8 cellular contexts compared by ENCODE assay signal in the genomic region with DNA sequence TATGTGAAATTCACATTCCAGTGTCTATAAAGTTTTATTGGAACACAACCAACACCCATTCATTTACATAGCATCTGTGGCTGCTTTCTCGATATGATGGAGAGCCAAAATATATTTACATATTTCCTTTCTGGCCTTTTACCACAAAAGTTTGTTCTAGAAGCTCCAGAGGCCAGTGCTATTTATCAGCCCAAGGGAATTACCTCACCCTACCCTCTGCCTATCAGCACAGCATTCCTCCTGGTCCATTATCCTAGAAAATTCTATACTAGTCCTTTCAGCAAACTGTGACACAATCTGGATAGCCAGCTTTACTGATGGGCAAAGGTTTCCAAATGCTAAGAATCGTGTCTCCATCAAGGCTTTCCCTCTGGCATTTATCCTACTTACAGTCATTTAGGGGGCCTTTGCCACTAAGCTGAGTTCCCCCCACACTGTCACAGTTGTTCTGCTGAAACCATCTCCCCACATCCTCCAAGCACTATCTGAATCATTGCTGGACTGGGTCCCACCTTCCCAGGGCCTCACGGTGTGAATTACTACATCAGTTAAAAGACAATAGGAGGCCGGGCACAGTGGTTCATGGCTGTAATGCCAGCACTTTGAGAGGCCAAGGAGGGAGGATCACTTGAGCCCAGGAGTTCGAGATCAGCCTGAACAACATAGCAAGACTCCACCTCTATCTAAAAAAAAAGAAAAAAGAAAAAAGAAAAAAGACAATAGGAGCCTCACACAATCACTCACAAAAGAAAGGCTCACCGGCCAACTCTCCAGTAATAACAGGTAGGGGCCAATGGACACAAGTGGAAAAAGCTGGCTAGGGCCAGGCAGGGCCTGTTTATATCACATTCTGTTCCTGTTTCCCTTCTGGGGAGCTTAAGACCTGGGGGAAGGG. TPM values are rescaled to one million over a fixed set of nuclear protein-coding genes. Genes with fewer than 3 reads are reported as not detected.
DNase-seq lines count a peak whose midpoint lies in the region; ATAC-seq and TF ChIP-seq lines count a peak whose summit lies in the region.

No MANE protein-coding gene starts in this region.

- H3K4me3 Mint-ChIP-seq in activated T-cell treated with anti-CD3 and anti-CD28 coated beads, Interleukin-2, amount 50 U/mL, for 24 hours: peak overlapping the region; percentile 62
- H3K4me3 Mint-ChIP-seq in brain: no peak overlapping the region
- H3K4me3 Mint-ChIP-seq in stimulated activated effector memory CD8-positive, alpha-beta T cell treated with anti-CD3 and anti-CD28 coated beads, Interleukin-12 subunit alpha, Interleukin-12 subunit beta, amount 100 ng/mL, for 72 hours: peak overlapping the region; percentile 69

- DNase-seq in activated T-cell treated with anti-CD3 and anti-CD28 coated beads, Interleukin-2, amount 50 U/mL, for 24 hours: no peak
- no peak for DNase-seq in activated T-cell treated with anti-CD3 and anti-CD28 coated beads, Interleukin-2, amount 50 U/mL, for 1 hour
- peak in 1 of 2 donors; percentile 77 for DNase-seq in stimulated activated effector memory CD8-positive, alpha-beta T cell treated with anti-CD3 and anti-CD28 coated beads, Interleukin-12 subunit alpha, Interleukin-12 subunit beta, amount 100 ng/mL, for 72 hours (ENCODE audit: low spot score in 2 of 2)
- DNase-seq in islet precursor cell (no peak), NCI-H82 treated with DMSO at 0.1 percent for 48 hours (lab: John Stamatoyannopoulos, UW; ENCODE audit: unreplicated experiment) (no peak), SHP77 treated with DMSO at 0.1 percent for 48 hours (lab: John Stamatoyannopoulos, UW) (no peak)

- H3K27me3 Mint-ChIP-seq in activated T-cell treated with anti-CD3 and anti-CD28 coated beads, Interleukin-2, amount 50 U/mL, for 24 hours: no peaks in the 10 kb centered on the region
- H3K27me3 Mint-ChIP-seq in brain: peaks cover 22% of the 10 kb centered on the region

- TF ChIP-seq CTCF in brain (conservative IDR thresholded peaks at IDR 0.05): no peak

- H3K9me3 Mint-ChIP-seq in activated T-cell treated with anti-CD3 and anti-CD28 coated beads, Interleukin-2, amount 50 U/mL, for 24 hours: no peaks in the 10 kb centered on the region
- H3K9me3 Mint-ChIP-seq in brain: no peaks in the 10 kb centered on the region
- H3K9me3 Mint-ChIP-seq in stimulated activated effector memory CD8-positive, alpha-beta T cell treated with anti-CD3 and anti-CD28 coated beads, Interleukin-12 subunit alpha, Interleukin-12 subunit beta, amount 100 ng/mL, for 72 hours: no peaks in the 10 kb centered on the region

- peaks cover 75% of the 10 kb centered on the region for H3K36me3 Mint-ChIP-seq in activated T-cell treated with anti-CD3 and anti-CD28 coated beads, Interleukin-2, amount 50 U/mL, for 24 hours (ENCODE audit: low read depth)
- no peaks in the 10 kb centered on the region for H3K36me3 Mint-ChIP-seq in brain
- peaks cover 99% of the 10 kb centered on the region for H3K36me3 Mint-ChIP-seq in stimulated activated effector memory CD8-positive, alpha-beta T cell treated with anti-CD3 and anti-CD28 coated beads, Interleukin-12 subunit alpha, Interleukin-12 subunit beta, amount 100 ng/mL, for 72 hours

- H3K4me1 Mint-ChIP-seq in activated T-cell treated with anti-CD3 and anti-CD28 coated beads, Interleukin-2, amount 50 U/mL, for 24 hours (ENCODE audit: low read depth): peaks cover 87% of the 10 kb centered on the region
- peaks cover 26% of the 10 kb centered on the region for H3K4me1 Mint-ChIP-seq in brain
- H3K4me1 Mint-ChIP-seq in stimulated activated effector memory CD8-positive, alpha-beta T cell treated with anti-CD3 and anti-CD28 coated beads, Interleukin-12 subunit alpha, Interleukin-12 subunit beta, amount 100 ng/mL, for 72 hours: peaks cover 93% of the 10 kb centered on the region

- ATAC-seq in HG03159 (IDR thresholded peaks at IDR 0.05; ENCODE audit: unreplicated experiment): peak; percentile 43
- ATAC-seq in stimulated activated effector memory CD8-positive, alpha-beta T cell treated with anti-CD3 and anti-CD28 coated beads, Interleukin-12 subunit alpha, Interleukin-12 subunit beta, amount 100 ng/mL, for 72 hours: peak; percentile 95

- peak overlapping the region; percentile 90 for H3K27ac Mint-ChIP-seq in activated T-cell treated with anti-CD3 and anti-CD28 coated beads, Interleukin-2, amount 50 U/mL, for 24 hours
- H3K27ac Mint-ChIP-seq in brain: peak overlapping the region in 4 of 5 experiments; percentile 19 to 73 (median 58)
- peak overlapping the region; percentile 91 for H3K27ac Mint-ChIP-seq in stimulated activated effector memory CD8-positive, alpha-beta T cell treated with anti-CD3 and anti-CD28 coated beads, Interleukin-12 subunit alpha, Interleukin-12 subunit beta, amount 100 ng/mL, for 72 hours

RNA-seq across cellular contexts. Expression of gene SYNE3, which starts 12.1 kb away (rescaled TPM):
- 2.0 TPM for polyA plus RNA-seq in brain (ENCODE audit: insufficient read depth, low read depth, low replicate concordance)

RNA-seq across cellular contexts. Expression of gene GLRX5, which starts 30.5 kb away (rescaled TPM):
- 109 TPM for polyA plus RNA-seq in brain (ENCODE audit: insufficient read depth, low read depth, low replicate concordance)

Comparison
In these comparisons a context has a peak if more than half of its experiments do, and no peak if none do; other contexts are left out.
1. H3K4me3 Mint-ChIP-seq: peak in activated T-cell treated with anti-CD3 and anti-CD28 coated beads, Interleukin-2, amount 50 U/mL, for 24 hours (single experiment) and stimulated activated effector memory CD8-positive, alpha-beta T cell treated with anti-CD3 and anti-CD28 coated beads, Interleukin-12 subunit alpha, Interleukin-12 subunit beta, amount 100 ng/mL, for 72 hours (single experiment); none in brain (0 of 5).
2. Peak in every context shown above with its lines, with median percentiles within 50 percentile points of each other: H3K27ac Mint-ChIP-seq.